ENCODE assay signal across 8 cellular contexts in genomic region chr6:41779793-41780622, GRCh38. TPM values are rescaled to one million over a fixed set of nuclear protein-coding genes. Genes with fewer than 3 reads are reported as not detected.
A peak's percentile ranks its signal among the peaks of the same experiment; 100 is the strongest.
DNase-seq lines count a peak whose midpoint lies in the region; ATAC-seq and TF ChIP-seq lines count a peak whose summit lies in the region.

Gene FRS3 (minus strand): TSS chr6:41779900. CDS start chr6:41776987, 2,913 bp downstream.

- 0 out of 3 replicates have a peak within 1 kb of the TSS, but pooled peaks have one; percentile 0 for H2BK15ac ChIP-seq in IMR-90 (ENCODE audit: low read depth, low read length)

- peak within 1 kb of the TSS; percentile 40 to 66; a peak in 2 of 4 replicates for H4K8ac ChIP-seq in IMR-90 (ENCODE audit: low read depth in 2 of 2, low read length in 2 of 2)

- H2AFZ ChIP-seq in IMR-90 (replicated peaks; ENCODE audit: low read length, poor library complexity): peak within 1 kb of the TSS; percentile 93

- peak; percentile 97 for TF ChIP-seq CTCF in IMR-90 (conservative IDR thresholded peaks at IDR 0.05; ENCODE audit: low read depth, low read length)

- peak within 1 kb of the TSS; percentile 54 for H3K4me3 ChIP-seq in IMR-90 (ENCODE audit: insufficient read depth, low read depth, low read length)
- peak within 1 kb of the TSS; percentile 52 to 68 for H3K4me3 ChIP-seq in esophagus (ENCODE audit: low read depth in 1 of 2, low read length in 2 of 2)
- peak within 1 kb of the TSS; percentile 80 to 87 for H3K4me3 ChIP-seq in muscle layer of duodenum (ENCODE audit: low read depth in 1 of 2, low read length in 2 of 2)

- dilution Hi-C loops in IMR-90 (cut with HindIII; ENCODE audit: low sequenced_read_pairs, unreplicated experiment): no loop called here

- peak within 1 kb of the TSS; percentile 77 for H3K14ac ChIP-seq in IMR-90 (replicated peaks; ENCODE audit: low read depth, low read length)

- peak within 1 kb of the TSS; percentile 60 for H4K5ac ChIP-seq in IMR-90 (ENCODE audit: low read depth, low read length)

- no peak within 1 kb of the TSS for H2BK20ac ChIP-seq in IMR-90 (ENCODE audit: low read depth, low read length)

- H4K91ac ChIP-seq in IMR-90 (ENCODE audit: insufficient read depth, low read depth, low read length): peak within 1 kb of the TSS; percentile 44

- H3K4ac ChIP-seq in IMR-90 (ENCODE audit: low read depth, low read length): peak within 1 kb of the TSS; percentile 58

- no peak for TF ChIP-seq POLR2A in IMR-90 (IDR thresholded peaks at IDR 0.05; ENCODE audit: low read depth, low read length)

- DNase-seq in DMS53 (lab: John Stamatoyannopoulos, UW) (peak; percentile 97), IMR-90 (peak; percentile 92), OCI-M1 (lab: John Stamatoyannopoulos, UW) (peak; percentile 99)
- peak; percentile 100 for DNase-seq in activated T-cell treated with anti-CD3 and anti-CD28 coated beads, Interleukin-2, amount 50 U/mL, for 1 hour
- DNase-seq in stimulated activated CD8-positive, alpha-beta memory T cell treated with anti-CD3 and anti-CD28 coated beads, Interleukin-7, amount 100 ng/mL, for 24 hours (ENCODE audit: low read depth): peak; percentile 99

- peak within 1 kb of the TSS; percentile 80 for H3K9ac ChIP-seq in IMR-90 (ENCODE audit: low read depth, low read length)

- H3K18ac ChIP-seq in IMR-90 (ENCODE audit: low read depth, low read length): no peak within 1 kb of the TSS

- H3K23ac ChIP-seq in IMR-90 (ENCODE audit: low read depth, low read length): peak within 1 kb of the TSS; percentile 79

- CTCF ChIA-PET in IMR-90 (lab: Yijun Ruan, JAX): no interaction called here

- H3K27ac ChIP-seq in IMR-90 (ENCODE audit: insufficient read depth, low read length): peak within 1 kb of the TSS; percentile 38
- H3K27ac ChIP-seq in esophagus (ENCODE audit: low read depth in 2 of 2, low read length in 1 of 2): peak within 1 kb of the TSS; percentile 88 to 89
- H3K27ac ChIP-seq in muscle layer of duodenum (ENCODE audit: low read length): peak within 1 kb of the TSS; percentile 72

- no peaks in the 10 kb centered on the region for H3K27me3 ChIP-seq in IMR-90 (ENCODE audit: control insufficient read depth, insufficient read depth, low read length)
- no peaks in the 10 kb centered on the region for H3K27me3 ChIP-seq in esophagus (ENCODE audit: control insufficient read depth in 1 of 2, insufficient read depth in 2 of 2, low read length in 2 of 2)
- no peaks in the 10 kb centered on the region for H3K27me3 ChIP-seq in muscle layer of duodenum (ENCODE audit: low read depth, low read length)

- peaks cover 9% of the 10 kb centered on the region; the same call in 1 of the 2 replicates for H3K36me3 ChIP-seq in IMR-90 (ENCODE audit: control insufficient read depth, insufficient read depth, low read length)
- H3K36me3 ChIP-seq in esophagus (ENCODE audit: control insufficient read depth in 2 of 2, insufficient read depth in 2 of 2, low read length in 1 of 2): peaks cover 0 to 5% of the 10 kb centered on the region in 2 donors
- peaks cover 6 to 17% of the 10 kb centered on the region in 2 donors for H3K36me3 ChIP-seq in muscle layer of duodenum (ENCODE audit: control insufficient read depth in 1 of 2, insufficient read depth in 2 of 2, low read length in 2 of 2)

- H3K79me1 ChIP-seq in IMR-90 (ENCODE audit: low read depth in 1 of 2, low read length in 2 of 2): peaks cover 10 to 24% of the 10 kb centered on the region in 2 experiments

- H4K20me1 ChIP-seq in IMR-90 (ENCODE audit: insufficient read depth, low read length): no peaks in the 10 kb centered on the region

- 0 out of 2 replicates have a peak within 1 kb of the TSS, but pooled peaks have one; percentile 29 for H2AK5ac ChIP-seq in IMR-90 (ENCODE audit: low read depth, low read length)

- intact Hi-C loops in IMR-90 (cut with micrococcal nuclease): loop anchor here (1.0 to 10.0 kb wide), 5 partner anchors 83 to 435 kb away; partner anchors contain the start of gene MRPS10

- in situ Hi-C loops in IMR-90 (cut with MboI; ENCODE audit: low sequenced_read_pairs): loop anchor here (5.0 to 10.0 kb wide), 2 partner anchors 155 to 267 kb away; no protein-coding TSS in a partner anchor

- WGBS in IMR-90 (ENCODE audit: extremely low coverage in 2 of 2, insufficient read length in 1 of 2), 2 experiments: 0% methylated on average over 25 of the region's 73 CpGs; no CpG with 5 or more reads in 1 of the 2 experiments
- 0 to 1% methylated on average over 53 to 73 of the region's 73 CpGs for WGBS in esophagus, 2 donors

- peak within 1 kb of the TSS; percentile 96 for H3K4me2 ChIP-seq in IMR-90 (ENCODE audit: low read depth, low read length)

- H2AK9ac ChIP-seq in IMR-90 (replicated peaks; ENCODE audit: low read depth, low read length, poor library complexity): peak within 1 kb of the TSS; percentile 48

- H2BK5ac ChIP-seq in IMR-90 (ENCODE audit: low read depth, low read length, poor library complexity, severe bottlenecking): peak within 1 kb of the TSS; percentile 6

- no peaks in the 10 kb centered on the region; the same call in 1 of the 2 replicates for H3K9me1 ChIP-seq in IMR-90 (ENCODE audit: insufficient read depth, low read length)

- no peak within 1 kb of the TSS for H3K56ac ChIP-seq in IMR-90 (ENCODE audit: extremely low read depth, insufficient read depth, low read length)

- H3K9me3 ChIP-seq in IMR-90 (ENCODE audit: control insufficient read depth, insufficient read depth, low read length): no peaks in the 10 kb centered on the region
- H3K9me3 ChIP-seq in esophagus (ENCODE audit: control insufficient read depth in 2 of 2, insufficient read depth in 1 of 2, low read depth in 1 of 2, low read length in 1 of 2): no peaks in the 10 kb centered on the region
- no peaks in the 10 kb centered on the region for H3K9me3 ChIP-seq in muscle layer of duodenum (ENCODE audit: control insufficient read depth in 1 of 2, low read length in 2 of 2)

- TF ChIP-seq RAD21 in IMR-90 (IDR thresholded peaks at IDR 0.05; ENCODE audit: low read length): peak; percentile 94

- H2BK120ac ChIP-seq in IMR-90 (ENCODE audit: low read depth, low read length): 0 out of 2 replicates have a peak within 1 kb of the TSS, but pooled peaks have one; percentile 22

- peaks cover 9% of the 10 kb centered on the region for H3K4me1 ChIP-seq in IMR-90 (ENCODE audit: control insufficient read depth, insufficient read depth, low read length)
- peaks cover 0 to 9% of the 10 kb centered on the region in 2 donors for H3K4me1 ChIP-seq in esophagus (ENCODE audit: control insufficient read depth in 2 of 2, insufficient read depth in 2 of 2, low read length in 1 of 2)
- H3K4me1 ChIP-seq in muscle layer of duodenum (ENCODE audit: control insufficient read depth in 1 of 2, insufficient read depth in 2 of 2, low read length in 2 of 2): peaks cover 17 to 30% of the 10 kb centered on the region in 2 donors

- no TSS peak for BruUV-seq in IMR-90 (replicated peaks; lab: Mats Ljungman, UMichigan)

- peak; percentile 91 for ATAC-seq in GM21529 (IDR thresholded peaks at IDR 0.05; ENCODE audit: unreplicated experiment)
- peak; percentile 95 for ATAC-seq in IMR-90 (ENCODE audit: low read depth)

- POLR2A ChIA-PET in IMR-90 (lab: Charles Lee; ENCODE audit: unreplicated experiment): no interaction called here

TF ChIP-seq in IMR-90, 13 proteins besides CTCF, POLR2A, EP300 and RAD21:
- TF ChIP-seq MXI1 (IDR thresholded peaks at IDR 0.05; ENCODE audit: borderline replicate concordance, low read depth, low read length) (peak; percentile 42; the same call in 1 of the 2 replicates), MAZ (IDR thresholded peaks at IDR 0.05; ENCODE audit: borderline replicate concordance, low read depth, low read length) (peak; percentile 91; the same call in 1 of the 2 replicates), RFX5 (IDR thresholded peaks at IDR 0.05; ENCODE audit: low read depth, low read length) (no peak), SMC3 (IDR thresholded peaks at IDR 0.05; ENCODE audit: low read depth, low read length) (peak; percentile 87)
TF ChIP-seq in IMR-90: peak in this region for 3.

RNA-seq across cellular contexts. Expression of gene FRS3, which starts in this region (rescaled TPM):
- 0.28 and 0.54 TPM in 2 replicates for total RNA-seq in IMR-90 (2012; rRNA removed)
- polyA plus RNA-seq in IMR-90 (2012; rRNA removed) (3.8 and 4.3 TPM in 2 replicates), esophagus (1 to 10 TPM; 1.6 to 3.3 TPM)
- polyA plus RNA-seq in IMR-90 (2012; cell fraction: cytosol; rRNA removed): 2.6 and 3.8 TPM in 2 replicates
- 11.0 and 15.2 TPM in 2 replicates for polyA plus RNA-seq in IMR-90 (2012; cell fraction: nucleus; rRNA removed; ENCODE audit: low replicate concordance)

Comparison
In these comparisons a context has a peak if more than half of its experiments do, and no peak if none do; other contexts are left out.
1. Peak in every context shown above with its lines: DNase-seq, ATAC-seq, H3K4me3 ChIP-seq and H3K27ac ChIP-seq.
2. H3K27ac ChIP-seq: peak in every context shown above with its lines; median percentile 88 in esophagus; 72 in muscle layer of duodenum; 38 in IMR-90.